10 cellular contexts compared by ENCODE assay signal in the genomic region with DNA sequence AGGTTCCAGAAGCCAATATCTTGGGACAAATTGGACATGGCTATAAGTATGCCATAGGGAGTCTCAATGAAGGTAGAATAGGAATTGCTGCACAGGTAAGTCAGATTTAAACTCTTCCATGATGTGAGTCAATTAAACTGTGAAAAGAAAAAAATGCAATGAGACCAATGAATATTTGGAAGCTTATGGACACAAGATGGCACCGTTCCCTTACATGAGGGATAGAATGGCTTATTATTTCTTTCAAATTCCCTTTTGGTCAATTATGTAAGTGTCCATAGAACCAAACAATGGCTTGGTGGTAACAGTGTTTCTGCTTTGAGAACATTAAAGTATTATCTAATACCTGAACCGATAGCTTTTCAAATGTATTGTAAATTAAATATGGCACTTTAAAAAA. TPM values are rescaled to one million over a fixed set of nuclear protein-coding genes. Genes with fewer than 3 reads are reported as not detected.
A peak's percentile ranks its signal among the peaks of the same experiment; 100 is the strongest.
DNase-seq lines count a peak whose midpoint lies in the region; ATAC-seq, FAIRE-seq and TF ChIP-seq lines count a peak whose summit lies in the region.
"Had no signal": no experiment of that assay in that cellular context is flagged by ENCODE, and none has a peak within 500 bp of the region (broad histone marks: within the 10 kb centered on the region; RNA-seq: fewer than 3 reads in every experiment).

No MANE protein-coding gene starts in this region.

- no peaks in the 10 kb centered on the region for H3K4me1 Mint-ChIP-seq in Calu3 (ENCODE audit: low read depth, unreplicated experiment)

- TF ChIP-seq CTCF in Calu3 (IDR thresholded peaks at IDR 0.05; ENCODE audit: unreplicated experiment) (peak; percentile 14), IMR-90 (conservative IDR thresholded peaks at IDR 0.05; ENCODE audit: low read depth, low read length) (peak; percentile 28; the same call in 1 of the 2 replicates), RWPE1 (conservative IDR thresholded peaks at IDR 0.05; ENCODE audit: low read depth) (0 out of 2 replicates have a peak, but pooled peaks have one; percentile 8), pancreas (IDR thresholded peaks at IDR 0.05) (no peak), ovary (IDR thresholded peaks at IDR 0.05) (no peak), spleen (IDR thresholded peaks at IDR 0.05 in 8 of 11, conservative IDR thresholded peaks at IDR 0.05 in 3 of 11) (no peak)

- in situ Hi-C loops in IMR-90 (cut with MboI; ENCODE audit: low sequenced_read_pairs) = loop anchor here (10.0 to 25.0 kb wide), 2 partner anchors 510 to 918 kb away; no protein-coding TSS in a partner anchor

- DNase-seq in Calu3 (no peak), IMR-90 (peak; percentile 5), RWPE1 (ENCODE audit: low spot score) (peak; percentile 27), frontal cortex (ENCODE audit: low spot score in 2 of 2) (no peak), pancreas (no peak), ovary (no peak), NCI-H2029 treated with DMSO at 0.1 percent for 48 hours (lab: John Stamatoyannopoulos, UW) (no peak), spleen (no peak)
- DNase-seq: substantia nigra had no signal

- intact Hi-C loops in Calu3 (cut with micrococcal nuclease; ENCODE audit: unreplicated experiment) = loop anchor here (5.0 kb wide), 1 partner anchor 88 kb away; no protein-coding TSS in a partner anchor
- intact Hi-C loops in IMR-90 (cut with micrococcal nuclease) = loop anchor here (2.0 to 5.0 kb wide), 2 partner anchors 88 to 1343 kb away; no protein-coding TSS in a partner anchor
- intact Hi-C loops in pancreas (cut with DNase I) = loop anchor here in 2 of 3 donors (10.0 kb wide), 1 partner anchor 510 kb away; no protein-coding TSS in a partner anchor
- intact Hi-C loops in ovary (cut with DNase I) = no loop called here
- intact Hi-C loops in spleen (cut with DNase I; ENCODE audit: low total_unique reads) = loop anchor here (5.0 kb wide), 1 partner anchor 513 kb away; no protein-coding TSS in a partner anchor

- H3K27me3 ChIP-seq in IMR-90 (ENCODE audit: control insufficient read depth, insufficient read depth, low read length) = no peaks in the 10 kb centered on the region
- H3K27me3 ChIP-seq in pancreas = no peaks in the 10 kb centered on the region
- no peaks in the 10 kb centered on the region for H3K27me3 ChIP-seq in ovary
- no peaks in the 10 kb centered on the region for H3K27me3 ChIP-seq in spleen (replicated peaks in 1 of 7)

- H4K20me1 ChIP-seq in IMR-90 (ENCODE audit: insufficient read depth, low read length) = no peaks in the 10 kb centered on the region

- no peak overlapping the region for H2BK120ac ChIP-seq in IMR-90 (ENCODE audit: low read depth, low read length)

- H2AFZ ChIP-seq in IMR-90 (replicated peaks; ENCODE audit: low read length, poor library complexity) = no peak overlapping the region

- H3K4me3 ChIP-seq in IMR-90 (ENCODE audit: insufficient read depth, low read depth, low read length) (no peak overlapping the region), pancreas (no peak overlapping the region), ovary (no peak overlapping the region), spleen (no peak overlapping the region)

- H3K9me1 ChIP-seq in IMR-90 (ENCODE audit: insufficient read depth, low read length) = no peaks in the 10 kb centered on the region

- H4K8ac ChIP-seq in IMR-90 (ENCODE audit: low read depth in 2 of 2, low read length in 2 of 2) = no peak overlapping the region

- TF ChIP-seq POLR2A in IMR-90 (IDR thresholded peaks at IDR 0.05; ENCODE audit: low read depth, low read length) (no peak), ovary (IDR thresholded peaks at IDR 0.05) (no peak), spleen (IDR thresholded peaks at IDR 0.05) (no peak)

- CTCF ChIA-PET in Calu3 (lab: Charles Lee) = interaction anchor here (0.9 kb wide), 1 partner anchor 336 kb away, joined by 3 read pairs; no protein-coding TSS in a partner anchor
- CTCF ChIA-PET in IMR-90 (lab: Yijun Ruan, JAX) = interaction anchor here (0.6 to 1.1 kb wide), 3 partner anchors 19 to 514 kb away, joined by 3 to 5 read pairs (median 3); no protein-coding TSS in a partner anchor
- CTCF ChIA-PET in RWPE1 (lab: Yijun Ruan, JAX) = interaction anchor here (0.6 to 5.4 kb wide), 11 partner anchors 25 to 1344 kb away, joined by 3 to 44 read pairs (median 5); no protein-coding TSS in a partner anchor

- H3K27ac Mint-ChIP-seq in Calu3 (ENCODE audit: unreplicated experiment) = no peak overlapping the region

- H3K23ac ChIP-seq in IMR-90 (ENCODE audit: low read depth, low read length) = no peak overlapping the region

- H2AK5ac ChIP-seq in IMR-90 (ENCODE audit: low read depth, low read length) = no peak overlapping the region

- dilution Hi-C loops in IMR-90 (cut with HindIII; ENCODE audit: low sequenced_read_pairs, unreplicated experiment) = no loop called here

- no peaks in the 10 kb centered on the region for H3K27me3 Mint-ChIP-seq in Calu3 (ENCODE audit: unreplicated experiment)

- no peaks in the 10 kb centered on the region for H3K79me1 ChIP-seq in IMR-90 (ENCODE audit: low read depth in 1 of 2, low read length in 2 of 2)

- H3K4ac ChIP-seq in IMR-90 (ENCODE audit: low read depth, low read length) = no peak overlapping the region

- H3K18ac ChIP-seq in IMR-90 (ENCODE audit: low read depth, low read length) = no peak overlapping the region

- H3K4me3 Mint-ChIP-seq in Calu3 (ENCODE audit: low read depth, unreplicated experiment) = no peak overlapping the region

- no peak overlapping the region for H2BK5ac ChIP-seq in IMR-90 (ENCODE audit: low read depth, low read length, poor library complexity, severe bottlenecking)

- H2AK9ac ChIP-seq in IMR-90 (replicated peaks; ENCODE audit: low read depth, low read length, poor library complexity) = no peak overlapping the region

- H3K36me3 Mint-ChIP-seq in Calu3 (ENCODE audit: insufficient read depth, unreplicated experiment) = no peaks in the 10 kb centered on the region

- H2BK20ac ChIP-seq in IMR-90 (ENCODE audit: low read depth, low read length) = no peak overlapping the region

- peak; percentile 31 for TF ChIP-seq RAD21 in IMR-90 (IDR thresholded peaks at IDR 0.05; ENCODE audit: low read length)

- ATAC-seq in IMR-90 (ENCODE audit: low read depth) (no peak), pancreas (no peak)

- no CpG with 5 or more reads among the region's 2 CpGs for WGBS in IMR-90 (ENCODE audit: extremely low coverage in 2 of 2, insufficient read length in 1 of 2), 2 experiments
- 82 to 100% methylated on average over 2 of the region's 2 CpGs for WGBS in pancreas, 2 donors
- WGBS in ovary, 3 donors = 81 to 89% (median 83%) methylated on average over 2 of the region's 2 CpGs
- 90 to 94% (median 93%) methylated on average over 2 of the region's 2 CpGs for WGBS in spleen, 5 donors

- no peak overlapping the region for H2BK15ac ChIP-seq in IMR-90 (ENCODE audit: low read depth, low read length)

- H3K4me2 ChIP-seq in IMR-90 (ENCODE audit: low read depth, low read length) = no peak overlapping the region

- H3K9me3 ChIP-seq in IMR-90 (ENCODE audit: control insufficient read depth, insufficient read depth, low read length) = no peaks in the 10 kb centered on the region
- H3K9me3 ChIP-seq in pancreas = no peaks in the 10 kb centered on the region
- H3K9me3 ChIP-seq in ovary = no peaks in the 10 kb centered on the region
- no peaks in the 10 kb centered on the region for H3K9me3 ChIP-seq in spleen

- H3K4me1 ChIP-seq in IMR-90 (ENCODE audit: control insufficient read depth, insufficient read depth, low read length) = no peaks in the 10 kb centered on the region
- H3K4me1 ChIP-seq in pancreas = no peaks in the 10 kb centered on the region
- no peaks in the 10 kb centered on the region for H3K4me1 ChIP-seq in ovary (ENCODE audit: insufficient read depth)
- peaks cover 0 to 6% (median 0%) of the 10 kb centered on the region in 6 donors for H3K4me1 ChIP-seq in spleen

- FAIRE-seq in frontal cortex (lab: Jason Lieb, UNC) (peak; percentile 58), pancreas (lab: Jason Lieb, UNC) (no peak)
- FAIRE-seq: islet of Langerhans had no signal

- no peak overlapping the region for H3K9ac ChIP-seq in IMR-90 (ENCODE audit: low read depth, low read length)

- H4K5ac ChIP-seq in IMR-90 (ENCODE audit: low read depth, low read length) = no peak overlapping the region

- POLR2A ChIA-PET in IMR-90 (lab: Charles Lee; ENCODE audit: unreplicated experiment) (no interaction called here), RWPE1 (lab: Yijun Ruan, JAX; ENCODE audit: low non-redundant PET) (no interaction called here)

- H3K14ac ChIP-seq in IMR-90 (replicated peaks; ENCODE audit: low read depth, low read length) = no peak overlapping the region

- no TSS peak for BruUV-seq in Calu3 (replicated peaks; lab: Mats Ljungman, UMichigan)
- no TSS peak for BruUV-seq in IMR-90 (replicated peaks; lab: Mats Ljungman, UMichigan)

- H3K9me3 Mint-ChIP-seq in Calu3 (ENCODE audit: low read depth, unreplicated experiment) = no peaks in the 10 kb centered on the region

- H3K36me3 ChIP-seq in IMR-90 (ENCODE audit: control insufficient read depth, insufficient read depth, low read length) (no peaks in the 10 kb centered on the region), pancreas (peaks cover 0 to 4% (median 0%) of the 10 kb centered on the region in 3 donors), ovary (no peaks in the 10 kb centered on the region), spleen (peaks cover 0 to 63% (median 19%) of the 10 kb centered on the region in 6 donors)

- H3K27ac ChIP-seq in IMR-90 (ENCODE audit: insufficient read depth, low read length) (no peak overlapping the region), RWPE1 (no peak overlapping the region), pancreas (no peak overlapping the region), ovary (no peak overlapping the region), spleen (no peak overlapping the region)

- no peak overlapping the region for H4K91ac ChIP-seq in IMR-90 (ENCODE audit: insufficient read depth, low read depth, low read length)

- TF ChIP-seq EP300 in ovary (IDR thresholded peaks at IDR 0.05) = no peak

- no peak overlapping the region for H3K56ac ChIP-seq in IMR-90 (ENCODE audit: extremely low read depth, insufficient read depth, low read length)

RNA-seq across cellular contexts. Expression of gene ACADSB, which starts 35.6 kb away (rescaled TPM):
- total RNA-seq in Calu3 (2022) = 8.7 and 11.3 TPM in 2 replicates
- 9.2 and 10.6 TPM in 2 replicates for total RNA-seq in IMR-90 (2012; rRNA removed)
- polyA plus RNA-seq in IMR-90 (2012; rRNA removed) = 3.8 and 6.2 TPM in 2 replicates
- polyA plus RNA-seq in IMR-90 (2012; cell fraction: cytosol; rRNA removed) = 0.84 and 1.6 TPM in 2 replicates
- 0.72 and 6.5 TPM in 2 replicates for polyA plus RNA-seq in IMR-90 (2012; cell fraction: nucleus; rRNA removed; ENCODE audit: low replicate concordance)
- 14.3 TPM for total RNA-seq in frontal cortex
- 10 to 100 TPM; 10.1 to 18.2 (median 13.3) TPM for total RNA-seq in pancreas
- 1 to 10 TPM; 3.6 to 6.4 TPM for polyA plus RNA-seq in pancreas
- total RNA-seq in ovary = 10 to 100 TPM; 10.5 to 26.6 (median 24.0) TPM
- 10 to 100 TPM in 1 of 2 donors, 1 to 10 TPM in 1; 8.8 to 25.3 TPM for polyA plus RNA-seq in ovary
- total RNA-seq in spleen = 10 to 100 TPM; 11.8 to 23.9 (median 15.5) TPM
- polyA plus RNA-seq in spleen = 1 to 10 TPM; 5.1 to 6.3 (median 5.9) TPM

RNA-seq across cellular contexts. Expression of gene IKZF5, which starts 35.8 kb away (rescaled TPM):
- total RNA-seq in Calu3 (2022) (5.8 and 9.2 TPM in 2 replicates), IMR-90 (2012; rRNA removed) (2.9 and 4.2 TPM in 2 replicates), frontal cortex (9.8 TPM), pancreas (10 to 100 TPM in 3 of 6 donors, 1 to 10 TPM in 3; 7.4 to 13.1 (median 10.5) TPM), ovary (10 to 100 TPM in 6 of 7 donors, 1 to 10 TPM in 1; 8.2 to 28.6 (median 20.5) TPM), spleen (10 to 100 TPM; 13.9 to 26.7 (median 19.8) TPM)
- polyA plus RNA-seq in IMR-90 (2012; rRNA removed) (4.4 and 5.1 TPM in 2 replicates), pancreas (1 to 10 TPM; 6.2 to 8.5 TPM), ovary (10 to 100 TPM; 11.8 to 13.5 TPM), spleen (10 to 100 TPM in 2 of 3 donors, 1 to 10 TPM in 1; 8.9 to 11.7 (median 10.1) TPM)
- 0.87 and 1.2 TPM in 2 replicates for polyA plus RNA-seq in IMR-90 (2012; cell fraction: cytosol; rRNA removed)
- 4.0 and 12.1 TPM in 2 replicates for polyA plus RNA-seq in IMR-90 (2012; cell fraction: nucleus; rRNA removed; ENCODE audit: low replicate concordance)

Comparison
In these comparisons a context has a peak if more than half of its experiments do, and no peak if none do; other contexts are left out.
1. DNase-seq: peak in IMR-90 (single experiment) and RWPE1 (single experiment); none in Calu3 (single experiment), frontal cortex (0 of 2), pancreas (0 of 6), ovary (0 of 5), NCI-H2029 treated with DMSO at 0.1 percent for 48 hours (single experiment) and spleen (single experiment).
2. CTCF ChIP-seq: peak in Calu3 (single experiment), IMR-90 (single experiment) and RWPE1 (single experiment); none in pancreas (0 of 4), ovary (0 of 3) and spleen (0 of 11).
3. intact Hi-C loops: an anchor here in Calu3 (5.0 kb wide), IMR-90 (2.0 to 5.0 kb wide), pancreas (10.0 kb wide) and spleen (5.0 kb wide); none called in ovary.